In the genomic region with DNA sequence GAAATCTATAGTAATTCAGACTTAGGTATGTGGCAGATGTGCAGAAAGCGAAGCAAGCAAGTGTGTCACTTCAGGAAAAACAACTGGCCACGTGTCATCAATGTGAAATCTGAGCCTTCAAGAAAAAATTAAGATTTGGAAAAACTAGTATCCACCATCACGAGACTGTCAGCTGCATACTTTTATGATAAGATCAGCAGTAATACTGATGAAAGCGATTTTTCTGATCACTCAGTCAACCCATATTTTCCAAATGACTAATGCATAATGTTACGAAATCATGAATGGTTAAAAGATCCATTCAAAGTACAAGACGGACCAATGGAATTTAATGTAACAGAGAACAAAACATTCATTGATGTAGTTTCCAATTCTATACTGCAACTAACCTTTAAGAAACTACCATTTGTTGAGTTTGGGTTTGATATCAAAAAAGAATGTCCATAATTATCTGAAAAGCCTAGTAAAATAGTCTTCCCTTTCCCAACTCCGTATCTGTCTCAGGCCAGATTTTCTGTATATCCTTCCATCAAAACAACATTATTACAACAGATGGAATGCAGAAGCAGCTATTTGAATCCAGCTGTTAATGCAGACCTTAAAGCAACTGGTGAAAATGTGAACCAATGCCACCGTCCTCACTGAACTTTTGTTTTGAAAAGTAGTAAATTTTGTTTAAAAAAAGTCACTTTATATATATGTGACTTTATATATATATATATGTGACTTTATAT, we compare ENCODE assay signal across 9 cellular contexts. TPM values are rescaled to one million over a fixed set of nuclear protein-coding genes. Genes with fewer than 3 reads are reported as not detected.
DNase-seq lines count a peak whose midpoint lies in the region; ATAC-seq, FAIRE-seq and TF ChIP-seq lines count a peak whose summit lies in the region.
"Had no signal": no experiment of that assay in that cellular context is flagged by ENCODE, and none has a peak within 500 bp of the region (broad histone marks: within the 10 kb centered on the region; RNA-seq: fewer than 3 reads in every experiment).

No MANE protein-coding gene starts in this region.

- no peak overlapping the region for H4K91ac ChIP-seq in trophoblast cell (ENCODE audit: low read depth, low read length)

- ATAC-seq in esophagus mucosa (peak; percentile 50), HG02852 (IDR thresholded peaks at IDR 0.05; ENCODE audit: unreplicated experiment) (no peak), GM19397 (IDR thresholded peaks at IDR 0.05; ENCODE audit: unreplicated experiment) (no peak)
- ATAC-seq: stimulated activated naive B cell treated with anti-CD40 and anti-IgM and Interleukin-4, amounts not matched to agents 10 μg/mL and 1 μg/mL and 100 μg/mL, for 72 hours had no signal

- H3K4ac ChIP-seq in trophoblast cell (ENCODE audit: low read depth, low read length) = no peak overlapping the region

- no peak overlapping the region for H3K23ac ChIP-seq in trophoblast cell (ENCODE audit: low read length)

- no peaks in the 10 kb centered on the region for H3K9me2 ChIP-seq in PC-9 (ENCODE audit: insufficient read depth)

- H3K27ac ChIP-seq in PC-9 (peak overlapping the region; percentile 59), trophoblast cell (ENCODE audit: low read depth, low read length) (no peak overlapping the region)

- H3K27me3 ChIP-seq in PC-9 (ENCODE audit: insufficient read depth, low read depth) = no peaks in the 10 kb centered on the region
- no peaks in the 10 kb centered on the region for H3K27me3 ChIP-seq in trophoblast cell (ENCODE audit: insufficient read depth, low read length)

- WGBS in trophoblast cell (ENCODE audit: extremely low coverage, insufficient coverage, insufficient read length) = no CpG with 5 or more reads among the region's 8 CpGs

- H3F3A ChIP-seq in PC-9 (ENCODE audit: insufficient read depth, low read depth) = peaks cover 25% of the 10 kb centered on the region; the same call in 1 of the 2 replicates

- intact Hi-C loops in PC-9 (cut with micrococcal nuclease; ENCODE audit: unreplicated experiment) = loop anchor here (10.0 kb wide), 2 partner anchors 168 to 508 kb away; no protein-coding TSS in a partner anchor

- POLR2A ChIA-PET in PC-9 (lab: Charles Lee; ENCODE audit: unreplicated experiment) = interaction anchor here (0.6 kb wide), 1 partner anchor 134 kb away, joined by 6 read pairs; no protein-coding TSS in a partner anchor

- H4K20me1 ChIP-seq in PC-9 (ENCODE audit: insufficient read depth) = peaks cover 4% of the 10 kb centered on the region; the same call in 1 of the 2 replicates

- CTCF ChIA-PET in PC-9 (lab: Charles Lee) = no interaction called here

- H3K9me3 ChIP-seq in PC-9 (ENCODE audit: insufficient read depth, low read depth) = no peaks in the 10 kb centered on the region
- no peaks in the 10 kb centered on the region for H3K9me3 ChIP-seq in trophoblast cell (ENCODE audit: insufficient read depth, low read depth, low read length)

- TF ChIP-seq CTCF in PC-9 (conservative IDR thresholded peaks at IDR 0.05) = no peak

- no peak overlapping the region for H2AK5ac ChIP-seq in trophoblast cell (ENCODE audit: low read length)

- FAIRE-seq in GM12892 (lab: Jason Lieb, UNC) = no peak

- no peak overlapping the region for H2AFZ ChIP-seq in PC-9
- H2AFZ ChIP-seq in trophoblast cell (ENCODE audit: insufficient read depth, low read length, poor library complexity) = no peak overlapping the region

- no peak overlapping the region for H3K9ac ChIP-seq in trophoblast cell (ENCODE audit: low read length)

- H3K4me2 ChIP-seq in PC-9 (peak overlapping the region; percentile 27; the same call in 1 of the 2 replicates), trophoblast cell (ENCODE audit: low read length) (no peak overlapping the region)

- TF ChIP-seq POLR2A in GM12892 (IDR thresholded peaks at IDR 0.05; ENCODE audit: low read depth, low read length) = no peak

- no peak overlapping the region for H4K12ac ChIP-seq in trophoblast cell (ENCODE audit: low read depth, low read length)

- no peaks in the 10 kb centered on the region for H3K79me1 ChIP-seq in trophoblast cell (ENCODE audit: low read length)

- no peak overlapping the region for H3K14ac ChIP-seq in trophoblast cell (ENCODE audit: low read length)

- no peak overlapping the region for H4K8ac ChIP-seq in trophoblast cell (ENCODE audit: low read depth, low read length)

- H3K4me1 ChIP-seq in PC-9 (replicated peaks; ENCODE audit: insufficient read depth) (peaks cover 21% of the 10 kb centered on the region), trophoblast cell (ENCODE audit: control insufficient read depth in 1 of 2, insufficient read depth in 2 of 2, low read length in 2 of 2) (no peaks in the 10 kb centered on the region)

- BruUV-seq in PC-9 (replicated peaks; lab: Mats Ljungman, UMichigan) = no TSS peak

- no peak overlapping the region for H2BK5ac ChIP-seq in trophoblast cell (ENCODE audit: low read depth, low read length, poor library complexity)

- no peak overlapping the region for H3K18ac ChIP-seq in trophoblast cell (ENCODE audit: low read length)

- H3K79me2 ChIP-seq in PC-9 (ENCODE audit: low read depth) = no peaks in the 10 kb centered on the region
- no peaks in the 10 kb centered on the region for H3K79me2 ChIP-seq in trophoblast cell (ENCODE audit: control insufficient read depth, insufficient read depth, low read length, poor library complexity)

- H2BK12ac ChIP-seq in trophoblast cell (ENCODE audit: low read length) = no peak overlapping the region

- DNase-seq in COLO829 (ENCODE audit: low spot score) = peak; percentile 68
- peak; percentile 8 to 89 for DNase-seq in PC-9
- DNase-seq in trophoblast cell = peak; percentile 49 to 95
- DNase-seq in NCI-H2107 treated with DMSO at 0.1 percent for 48 hours (lab: John Stamatoyannopoulos, UW; ENCODE audit: unreplicated experiment) = no peak
- no peak for DNase-seq in GM12892 (ENCODE audit: insufficient read length)
- DNase-seq: stimulated activated naive B cell treated with anti-CD40 and anti-IgM and Interleukin-4, amounts not matched to agents 10 μg/mL and 1 μg/mL and 100 μg/mL, for 72 hours had no signal

- H3K36me3 ChIP-seq in PC-9 (ENCODE audit: low read depth) (peaks cover 45% of the 10 kb centered on the region), trophoblast cell (ENCODE audit: control insufficient read depth in 1 of 2, insufficient read depth in 2 of 2, low read length in 2 of 2) (peaks cover 20 to 29% of the 10 kb centered on the region in 2 experiments)

- no peak overlapping the region for H2BK120ac ChIP-seq in trophoblast cell (ENCODE audit: insufficient read depth, low read length, poor library complexity)

- H3K4me3 ChIP-seq in PC-9 (no peak overlapping the region), trophoblast cell (ENCODE audit: low read depth, low read length) (no peak overlapping the region)

RNA-seq across cellular contexts. Expression of gene BCL2, which starts 17.0 kb away (rescaled TPM):
- total RNA-seq in PC-9 (2021) (2.0 TPM in 2 replicates), esophagus mucosa (2.3 TPM)
- 5.8 and 6.5 TPM in 2 replicates for polyA plus RNA-seq in trophoblast cell (2013)
- 47.4 TPM for polyA plus RNA-seq in GM12892 (2012; ENCODE audit: missing spikeins)

RNA-seq across cellular contexts. Expression of gene KDSR, which starts 30.5 kb away (rescaled TPM):
- total RNA-seq in PC-9 (2021) (33.8 and 41.7 TPM in 2 replicates), esophagus mucosa (37.8 TPM)
- 24.9 and 25.3 TPM in 2 replicates for polyA plus RNA-seq in trophoblast cell (2013)
- 17.8 TPM for polyA plus RNA-seq in GM12892 (2012; ENCODE audit: missing spikeins)

Comparison
In these comparisons a context has a peak if more than half of its experiments do, and no peak if none do; other contexts are left out.
1. DNase-seq: peak in COLO829 (single experiment), PC-9 (2 of 2) and trophoblast cell (2 of 2); none in NCI-H2107 treated with DMSO at 0.1 percent for 48 hours (single experiment) and GM12892 (single experiment).